Comparison of ENCODE assay signal across 13 cellular contexts in the genomic region with DNA sequence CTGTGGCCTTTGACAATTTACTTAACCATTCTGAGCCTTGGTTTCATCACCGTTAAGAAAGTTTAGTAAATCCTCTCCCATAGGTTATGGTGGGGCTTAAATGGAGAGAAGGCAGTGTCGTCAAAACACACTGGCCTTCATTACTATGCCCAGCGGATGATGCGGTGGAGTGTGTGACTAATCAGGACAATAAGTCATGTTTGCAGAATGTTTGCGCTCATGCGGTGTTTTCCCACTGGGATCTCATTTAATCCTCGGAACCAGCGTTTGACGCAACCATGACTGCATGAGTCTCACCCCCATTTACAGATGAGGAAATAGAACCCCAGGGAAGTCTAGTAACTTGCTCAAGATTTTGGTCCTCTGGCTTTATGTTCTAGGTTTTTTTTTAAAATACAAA. TPM values are rescaled to one million over a fixed set of nuclear protein-coding genes. Genes with fewer than 3 reads are reported as not detected.
DNase-seq lines count a peak whose midpoint lies in the region; ATAC-seq and TF ChIP-seq lines count a peak whose summit lies in the region.
"Had no signal": no experiment of that assay in that cellular context is flagged by ENCODE, and none has a peak within 500 bp of the region (broad histone marks: within the 10 kb centered on the region; RNA-seq: fewer than 3 reads in every experiment).

No MANE protein-coding gene starts in this region.

- no peaks in the 10 kb centered on the region for H3K4me1 Mint-ChIP-seq in Calu3 (ENCODE audit: low read depth, unreplicated experiment)

- H3K27ac Mint-ChIP-seq in Calu3 (ENCODE audit: unreplicated experiment): no peak overlapping the region
- H3K27ac Mint-ChIP-seq: WTC11 had no signal

- DNase-seq in EH (ENCODE audit: low read depth) (peak; percentile 84), NCI-H460 (ENCODE audit: extremely low read depth, low read depth) (peak; percentile 71), dermis blood vessel endothelial cell (peak; percentile 77), psoas muscle (no peak), vagina (ENCODE audit: extremely low spot score in 2 of 2) (no peak), Calu3 (no peak), D341Med (ENCODE audit: low spot score) (no peak)
- DNase-seq in stimulated activated CD4-positive, alpha-beta T cell treated with anti-CD3 and anti-CD28 coated beads, Interleukin-4, amount 100 ng/mL, for 4 hours: no peak
- DNase-seq: activated gamma-delta T cell treated with Interleukin-2 at 50 U/mL for 16 hours, NCI-H1694 treated with DMSO at 0.1 percent for 48 hours, upper lobe of right lung had no signal

- H3K27ac ChIP-seq in psoas muscle (peak overlapping the region; percentile 64), vagina (no peak overlapping the region)
- H3K27ac ChIP-seq: upper lobe of right lung had no signal

- H3K4me1 ChIP-seq in psoas muscle (peaks cover 6% of the 10 kb centered on the region), vagina (no peaks in the 10 kb centered on the region)
- H3K4me1 ChIP-seq: HAP-1 had no signal

- H3K27me3 ChIP-seq in psoas muscle (ENCODE audit: insufficient read depth in 3 of 3, low read length in 2 of 3): peaks cover 0 to 4% (median 0%) of the 10 kb centered on the region in 3 donors
- no peaks in the 10 kb centered on the region for H3K27me3 ChIP-seq in vagina
- H3K27me3 ChIP-seq: upper lobe of right lung had no signal

- no TSS peak for BruUV-seq in Calu3 (replicated peaks; lab: Mats Ljungman, UMichigan)

- CTCF ChIA-PET in Calu3 (lab: Charles Lee): interaction anchor here (1.0 kb wide), 1 partner anchor 51 kb away, joined by 3 read pairs; no protein-coding TSS in a partner anchor

- WGBS in psoas muscle, 3 donors: 47 to 66% (median 51%) methylated on average over 9 of the region's 9 CpGs

- no peak overlapping the region for H3K4me3 Mint-ChIP-seq in Calu3 (ENCODE audit: low read depth, unreplicated experiment)
- H3K4me3 Mint-ChIP-seq: WTC11 had no signal

- no peaks in the 10 kb centered on the region for H3K36me3 Mint-ChIP-seq in Calu3 (ENCODE audit: insufficient read depth, unreplicated experiment)
- H3K36me3 Mint-ChIP-seq: WTC11 had no signal

- no peak for TF ChIP-seq CTCF in psoas muscle (IDR thresholded peaks at IDR 0.05)
- TF ChIP-seq CTCF in vagina (IDR thresholded peaks at IDR 0.05): no peak
- no peak for TF ChIP-seq CTCF in Calu3 (IDR thresholded peaks at IDR 0.05; ENCODE audit: unreplicated experiment)

- peak in 3 of 4 donors; percentile 46 to 64 (median 49) for ATAC-seq in psoas muscle
- ATAC-seq: upper lobe of right lung, WTC11 had no signal

- no peaks in the 10 kb centered on the region for H3K27me3 Mint-ChIP-seq in Calu3 (ENCODE audit: unreplicated experiment)

- H3K4me3 ChIP-seq in psoas muscle (no peak overlapping the region), vagina (no peak overlapping the region)
- H3K4me3 ChIP-seq: HAP-1, upper lobe of right lung had no signal

- intact Hi-C loops in psoas muscle (cut with DNase I) (loop anchor here in 1 of 2 donors (5.0 kb wide), 1 partner anchor 37 kb away; no protein-coding TSS in a partner anchor), vagina (cut with DNase I) (no loop called here), Calu3 (cut with micrococcal nuclease; ENCODE audit: unreplicated experiment) (no loop called here)

- H3K9me3 Mint-ChIP-seq in Calu3 (ENCODE audit: low read depth, unreplicated experiment): no peaks in the 10 kb centered on the region
- H3K9me3 Mint-ChIP-seq: WTC11 had no signal

- H3K9me3 ChIP-seq in psoas muscle (no peaks in the 10 kb centered on the region), vagina (no peaks in the 10 kb centered on the region)
- H3K9me3 ChIP-seq: HAP-1, upper lobe of right lung had no signal

- TF ChIP-seq POLR2A in vagina (IDR thresholded peaks at IDR 0.05): no peak

- H3K36me3 ChIP-seq in psoas muscle (ENCODE audit: insufficient read depth in 1 of 2, low read depth in 1 of 2): no peaks in the 10 kb centered on the region
- H3K36me3 ChIP-seq in vagina: no peaks in the 10 kb centered on the region
- H3K36me3 ChIP-seq: HAP-1, upper lobe of right lung had no signal

RNA-seq across cellular contexts. Expression of a gene that starts 17.5 kb away (rescaled TPM):
- total RNA-seq in NCI-H460 (2014; rRNA removed; shearing (Covaris generic)): 0.02 and 0.06 TPM in 2 replicates
- 0.32 and 0.63 TPM in 2 replicates for polyA plus RNA-seq in NCI-H460 (2014; cell fraction: nucleus; rRNA removed)
- total RNA-seq in dermis blood vessel endothelial cell (0.09 TPM in 1 of 2 replicates, not detected in the other), psoas muscle (1 to 10 TPM in 1 of 4 donors, under 1 TPM in 3; 0.15 to 5.5 (median 0.47) TPM), vagina (0.74 TPM), Calu3 (2022) (4.2 and 7.6 TPM in 2 replicates)
- under 1 TPM; 0.16 to 0.56 (median 0.42) TPM for polyA plus RNA-seq in psoas muscle

Comparison
In these comparisons a context has a peak if more than half of its experiments do, and no peak if none do; other contexts are left out.
1. DNase-seq: peak in EH (single experiment), NCI-H460 (single experiment) and dermis blood vessel endothelial cell (single experiment); none in psoas muscle (0 of 2), stimulated activated CD4-positive, alpha-beta T cell treated with anti-CD3 and anti-CD28 coated beads, Interleukin-4, amount 100 ng/mL, for 4 hours (0 of 2), vagina (0 of 2), Calu3 (single experiment) and D341Med (single experiment).